ENCODE assay signal across 35 cellular contexts in genomic region chr10:18254692-18255091, GRCh38.
"Had no signal": no experiment of that assay in that cellular context is flagged by ENCODE, and none has a peak within 500 bp of the region (broad histone marks: within the 10 kb centered on the region; RNA-seq: fewer than 3 reads in every experiment).

No MANE protein-coding gene starts in this region.

- H3K4me1 ChIP-seq: body of pancreas, breast epithelium, Peyer's patch, SJSA1 had no signal

- H3K9me3 ChIP-seq: body of pancreas, breast epithelium, Peyer's patch, SJSA1 had no signal

- H3K4me3 ChIP-seq: body of pancreas, breast epithelium, Peyer's patch, SJSA1 had no signal

- H3K27me3 ChIP-seq: body of pancreas, breast epithelium, Peyer's patch, SJSA1 had no signal

- H3K27ac ChIP-seq: Peyer's patch, SJSA1, WERI-Rb-1 had no signal

- ATAC-seq: activated CD8-positive, alpha-beta T cell treated with anti-CD3 and anti-CD28 coated beads for 36 hours; activated T-cell treated with anti-CD3 and anti-CD28 coated beads, Interleukin-2, amount 50 U/mL, for 72 hours; activated T-helper 17 cell treated with anti-CD3 and anti-CD28 coated beads, Interleukin-2, amount 50 U/mL, for 72 hours; body of pancreas; PC-3 had no signal

- H3K36me3 ChIP-seq: breast epithelium, Peyer's patch, SJSA1, WERI-Rb-1 had no signal

- DNase-seq: activated CD4-positive, alpha-beta T cell treated with anti-CD3 and anti-CD28 coated beads for 1 hour; activated CD4-positive, alpha-beta T cell treated with anti-CD3 and anti-CD28 coated beads, Interleukin-2, amount 10 ng/mL, durations not matched to agents 24 days and 14 days; activated CD4-positive, alpha-beta T cell treated with anti-CD3 and anti-CD28 coated beads, Interleukin-2, amount 50 U/mL, for 4 hours; activated CD4-positive, CD25-positive, alpha-beta regulatory T cell; activated CD8-positive, alpha-beta T cell treated with anti-CD3 and anti-CD28 coated beads for 36 hours; activated effector memory CD4-positive, alpha-beta T cell treated with anti-CD3 and anti-CD28 coated beads, Interleukin-2, amount 50 U/mL, for 16 hours; activated naive CD4-positive, alpha-beta T cell; activated naive CD4-positive, alpha-beta T cell treated with anti-CD3 and anti-CD28 coated beads, Interleukin-2, amount 50 U/mL, for 16 hours; activated naive CD8-positive, alpha-beta T cell treated with anti-CD3 and anti-CD28 coated beads for 36 hours; activated T-cell treated with anti-CD3 and anti-CD28 coated beads, Interleukin-2, amount 50 U/mL, for 1 hour; activated T-cell treated with anti-CD3 and anti-CD28 coated beads, Interleukin-2, amount 50 U/mL, for 72 hours; body of pancreas; caudate nucleus; cerebellar nuclear complex; KG1; NCI-H1105; NCI-H1417 treated with DMSO at 0.1 percent for 48 hours; NCI-H187 treated with DMSO at 0.1 percent for 48 hours; NCI-H2081; NCI-H226; NCI-H446 treated with DMSO at 0.1 percent for 48 hours; NCI-H524; NCI-H69; PC-3; Peyer's patch; RPMI8226; SHP77 treated with DMSO at 0.1 percent for 48 hours; SW 1271; T-helper 1 cell; T-helper 2 cell; T-helper 9 cell; WERI-Rb-1 had no signal
